ENCODE assay signal across 11 cellular contexts in the genomic region with DNA sequence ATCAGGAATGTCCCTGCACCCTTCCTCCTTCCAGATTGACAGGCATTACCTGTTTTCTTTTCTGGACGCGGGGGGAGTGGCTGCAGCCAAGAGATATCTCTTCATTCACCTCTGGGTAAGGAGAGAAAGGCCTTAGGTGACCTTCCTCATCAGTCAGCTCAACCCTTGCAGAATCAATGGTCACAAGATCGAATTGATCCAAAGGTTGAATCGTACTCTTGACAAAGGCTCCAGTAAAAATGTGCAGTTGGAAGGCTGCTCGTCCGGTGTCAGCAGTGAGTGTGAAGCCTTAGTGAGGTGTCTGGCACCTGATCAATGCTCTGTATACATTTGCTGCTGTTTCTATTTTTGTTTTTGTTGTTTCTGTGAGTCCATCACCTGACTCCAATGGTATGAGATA.
"Had no signal": no experiment of that assay in that cellular context is flagged by ENCODE, and none has a peak within 500 bp of the region (broad histone marks: within the 10 kb centered on the region; RNA-seq: fewer than 3 reads in every experiment).

No MANE protein-coding gene starts in this region.

- DNase-seq: GM23248, GOT3, H7, H9, HCEC 1CT, HFFc6 had no signal

- H3K4me3 Mint-ChIP-seq: GM23338, H9, HFFc6 had no signal

- ATAC-seq: GM23338, HCT116 had no signal

- H3K36me3 ChIP-seq: HAP-1 had no signal

- H2AFZ ChIP-seq: GM23248, GM23338 had no signal

- H3K4me3 ChIP-seq: GM23248, GM23338, HAP-1 had no signal

- H3K9me3 ChIP-seq: HAP-1 had no signal

- H3K27ac Mint-ChIP-seq: GM23338, H9, HFFc6 had no signal

- H3K9me3 Mint-ChIP-seq: GM23338 had no signal

- H3K4me2 ChIP-seq: GM23338 had no signal

- FAIRE-seq: H1, H54 had no signal

- H3K4me1 Mint-ChIP-seq: GM23338 had no signal

- H3K4me1 ChIP-seq: HAP-1 had no signal

- H3K27ac ChIP-seq: GM23248 had no signal
